ENCODE assay signal across 15 cellular contexts in genomic region chr16:48157794-48158193, GRCh38. TPM values are rescaled to one million over a fixed set of nuclear protein-coding genes. Genes with fewer than 3 reads are reported as not detected.
DNase-seq lines count a peak whose midpoint lies in the region; ATAC-seq and TF ChIP-seq lines count a peak whose summit lies in the region.
"Had no signal": no experiment of that assay in that cellular context is flagged by ENCODE, and none has a peak within 500 bp of the region (broad histone marks: within the 10 kb centered on the region; RNA-seq: fewer than 3 reads in every experiment).

No MANE protein-coding gene starts in this region.

- ATAC-seq in GM18517 (IDR thresholded peaks at IDR 0.05; ENCODE audit: unreplicated experiment) = peak; percentile 12
- ATAC-seq in HG03432 (IDR thresholded peaks at IDR 0.05; ENCODE audit: unreplicated experiment) = peak; percentile 9
- ATAC-seq in activated T-helper 17 cell treated with anti-CD3 and anti-CD28 coated beads, Interleukin-2, amount 50 U/mL, for 72 hours (replicated peaks) = peak; percentile 61

- H3K36me3 Mint-ChIP-seq in Calu3 (ENCODE audit: insufficient read depth, unreplicated experiment) = peaks cover 6% of the 10 kb centered on the region
- peaks cover 10% of the 10 kb centered on the region for H3K36me3 Mint-ChIP-seq in activated T-helper 17 cell treated with anti-CD3 and anti-CD28 coated beads, Interleukin-2, amount 50 U/mL, for 72 hours (ENCODE audit: low read depth)

- no peak for TF ChIP-seq CTCF in Calu3 (IDR thresholded peaks at IDR 0.05; ENCODE audit: unreplicated experiment)

- CTCF ChIA-PET in Calu3 (lab: Charles Lee) = interaction anchor here (1.2 kb wide), 1 partner anchor 10 kb away, joined by 3 read pairs; no protein-coding TSS in a partner anchor

- H3K4me3 Mint-ChIP-seq in Calu3 (ENCODE audit: low read depth, unreplicated experiment) = no peak overlapping the region
- H3K4me3 Mint-ChIP-seq in activated T-helper 17 cell treated with anti-CD3 and anti-CD28 coated beads, Interleukin-2, amount 50 U/mL, for 72 hours = peak overlapping the region; percentile 60

- H3K9me3 Mint-ChIP-seq in Calu3 (ENCODE audit: low read depth, unreplicated experiment) = no peaks in the 10 kb centered on the region
- no peaks in the 10 kb centered on the region for H3K9me3 Mint-ChIP-seq in activated T-helper 17 cell treated with anti-CD3 and anti-CD28 coated beads, Interleukin-2, amount 50 U/mL, for 72 hours

- intact Hi-C loops in Calu3 (cut with micrococcal nuclease; ENCODE audit: unreplicated experiment) = loop anchor here (2.0 to 10.0 kb wide), 4 partner anchors 31 to 1139 kb away; no protein-coding TSS in a partner anchor

- peak overlapping the region; percentile 40 for H3K27ac Mint-ChIP-seq in Calu3 (ENCODE audit: unreplicated experiment)
- H3K27ac Mint-ChIP-seq in activated T-helper 17 cell treated with anti-CD3 and anti-CD28 coated beads, Interleukin-2, amount 50 U/mL, for 72 hours = peak overlapping the region; percentile 96

- DNase-seq in Calu3 (no peak), NCI-H345 (lab: John Stamatoyannopoulos, UW) (no peak), mucosa of gallbladder (ENCODE audit: low spot score) (no peak)
- DNase-seq in stimulated activated naive CD4-positive, alpha-beta T cell treated with Interleukin-2 at 50 U/mL for 16 hours (lab: John Stamatoyannopoulos, UW) = no peak
- DNase-seq: DND-41; effector memory CD4-positive, alpha-beta T cell; KG1; NCI-H1105; retina; T-helper 9 cell had no signal

- BruUV-seq in Calu3 (replicated peaks; lab: Mats Ljungman, UMichigan) = no TSS peak

- H3K27me3 Mint-ChIP-seq in Calu3 (ENCODE audit: unreplicated experiment) = no peaks in the 10 kb centered on the region
- H3K27me3 Mint-ChIP-seq in activated T-helper 17 cell treated with anti-CD3 and anti-CD28 coated beads, Interleukin-2, amount 50 U/mL, for 72 hours = no peaks in the 10 kb centered on the region

- H3K4me1 Mint-ChIP-seq in Calu3 (ENCODE audit: low read depth, unreplicated experiment) = peaks cover 20% of the 10 kb centered on the region
- peaks cover 15% of the 10 kb centered on the region for H3K4me1 Mint-ChIP-seq in activated T-helper 17 cell treated with anti-CD3 and anti-CD28 coated beads, Interleukin-2, amount 50 U/mL, for 72 hours

RNA-seq across cellular contexts. Expression of gene ABCC12, which starts 2.0 kb away (rescaled TPM):
- not detected in 2 replicates for total RNA-seq in Calu3 (2022)
- total RNA-seq in activated T-helper 17 cell treated with anti-CD3 and anti-CD28 coated beads, Interleukin-2, amount 50 U/mL, for 72 hours = not detected
- 0.69 TPM for total RNA-seq in mucosa of gallbladder
- total RNA-seq: fibroblast of lung, hepatocyte had no signal

Comparison
In these comparisons a context has a peak if more than half of its experiments do, and no peak if none do; other contexts are left out.
1. ATAC-seq: peak in every context shown above with its lines; median percentile 61 in activated T-helper 17 cell treated with anti-CD3 and anti-CD28 coated beads, Interleukin-2, amount 50 U/mL, for 72 hours; 12 in GM18517; 9 in HG03432.